In genomic region chr18:52339891-52340371, GRCh38 we compare ENCODE assay signal across 8 cellular contexts. TPM values are rescaled to one million over a fixed set of nuclear protein-coding genes. Genes with fewer than 3 reads are reported as not detected.
A peak's percentile ranks its signal among the peaks of the same experiment; 100 is the strongest.
DNase-seq lines count a peak whose midpoint lies in the region; ATAC-seq and TF ChIP-seq lines count a peak whose summit lies in the region.

Gene DCC (plus strand): TSS chr18:52340197. CDS start chr18:52340788, 591 bp downstream.

- H3K36me3 ChIP-seq in kidney epithelial cell (ENCODE audit: control insufficient read depth, insufficient read depth, low read length) (no peaks in the 10 kb centered on the region), tibial artery (no peaks in the 10 kb centered on the region)

- no peaks in the 10 kb centered on the region for H3K9me3 Mint-ChIP-seq in Calu3 (ENCODE audit: low read depth, unreplicated experiment)

- H3K27ac Mint-ChIP-seq in Calu3 (ENCODE audit: unreplicated experiment), result no peak within 1 kb of the TSS

- no peaks in the 10 kb centered on the region for H3K4me1 Mint-ChIP-seq in Calu3 (ENCODE audit: low read depth, unreplicated experiment)

- H3K36me3 Mint-ChIP-seq in Calu3 (ENCODE audit: insufficient read depth, unreplicated experiment), result no peaks in the 10 kb centered on the region

- peaks cover 0 to 26% (median 12%) of the 10 kb centered on the region in 4 donors for H3K4me1 ChIP-seq in tibial artery

- no peak for ATAC-seq in HG03442 (IDR thresholded peaks at IDR 0.05; ENCODE audit: unreplicated experiment)

- CTCF ChIA-PET in Calu3 (lab: Charles Lee), result no interaction called here

- H3K27ac ChIP-seq in tibial artery, result no peak within 1 kb of the TSS

- H3K27me3 ChIP-seq in kidney epithelial cell (ENCODE audit: control insufficient read depth, insufficient read depth, low read length) (peaks cover 26% of the 10 kb centered on the region), tibial artery (peaks cover 0 to 56% of the 10 kb centered on the region in 2 donors)

- H3K4me3 ChIP-seq in GM12864 (ENCODE audit: low read depth, low read length) (no peak within 1 kb of the TSS), astrocyte of the spinal cord (ENCODE audit: low read depth, low read length) (peak within 1 kb of the TSS; percentile 45), kidney epithelial cell (ENCODE audit: low read depth, low read length) (peak within 1 kb of the TSS; percentile 18), tibial artery (peak within 1 kb of the TSS; percentile 19 to 34)

- BruUV-seq in Calu3 (replicated peaks; lab: Mats Ljungman, UMichigan), result no TSS peak

- no peak for DNase-seq in GM12864 (ENCODE audit: low read depth)
- peak; percentile 67 for DNase-seq in NCI-H1105 treated with DMSO at 0.1 percent for 48 hours (lab: John Stamatoyannopoulos, UW)
- DNase-seq in astrocyte of the spinal cord (ENCODE audit: low read depth, low spot score), result peak; percentile 62
- no peak for DNase-seq in kidney epithelial cell (ENCODE audit: low read depth)
- DNase-seq in tibial artery, result no peak
- DNase-seq in SIG-M5 (lab: John Stamatoyannopoulos, UW), result no peak
- DNase-seq in Calu3, result no peak

- intact Hi-C loops in tibial artery (cut with DNase I; ENCODE audit: low total_unique reads) (no loop called here), Calu3 (cut with micrococcal nuclease; ENCODE audit: unreplicated experiment) (no loop called here)

- peaks cover 6% of the 10 kb centered on the region for H3K27me3 Mint-ChIP-seq in Calu3 (ENCODE audit: unreplicated experiment)

- TF ChIP-seq CTCF in GM12864 (IDR thresholded peaks at IDR 0.05; ENCODE audit: low read depth, low read length, missing control alignments) (peak; percentile 35), astrocyte of the spinal cord (IDR thresholded peaks at IDR 0.05; ENCODE audit: low read depth, low read length) (peak; percentile 60), kidney epithelial cell (IDR thresholded peaks at IDR 0.05; ENCODE audit: insufficient read depth, low read length, poor library complexity, severe bottlenecking) (peak; percentile 63), tibial artery (IDR thresholded peaks at IDR 0.05) (peak in 1 of 2 experiments; percentile 35), Calu3 (IDR thresholded peaks at IDR 0.05; ENCODE audit: unreplicated experiment) (no peak)

- in situ Hi-C loops in astrocyte of the spinal cord (cut with HindIII; ENCODE audit: low sequenced_read_pairs), result no loop called here

- H3K9me3 ChIP-seq in tibial artery, result no peaks in the 10 kb centered on the region

- no peak within 1 kb of the TSS for H3K4me3 Mint-ChIP-seq in Calu3 (ENCODE audit: low read depth, unreplicated experiment)

RNA-seq across cellular contexts. Expression of gene DCC, which starts in this region (rescaled TPM):
- total RNA-seq in kidney epithelial cell, result 0.04 and 0.07 TPM in 2 replicates
- not detected in 2 replicates for total RNA-seq in Calu3 (2022)

Comparison
In these comparisons a context has a peak if more than half of its experiments do, and no peak if none do; other contexts are left out.
1. DNase-seq: peak in NCI-H1105 treated with DMSO at 0.1 percent for 48 hours (single experiment) and astrocyte of the spinal cord (single experiment); none in GM12864 (single experiment), kidney epithelial cell (single experiment), tibial artery (0 of 2), SIG-M5 (single experiment) and Calu3 (single experiment).